ENCODE assay signal across 8 cellular contexts in the genomic region with DNA sequence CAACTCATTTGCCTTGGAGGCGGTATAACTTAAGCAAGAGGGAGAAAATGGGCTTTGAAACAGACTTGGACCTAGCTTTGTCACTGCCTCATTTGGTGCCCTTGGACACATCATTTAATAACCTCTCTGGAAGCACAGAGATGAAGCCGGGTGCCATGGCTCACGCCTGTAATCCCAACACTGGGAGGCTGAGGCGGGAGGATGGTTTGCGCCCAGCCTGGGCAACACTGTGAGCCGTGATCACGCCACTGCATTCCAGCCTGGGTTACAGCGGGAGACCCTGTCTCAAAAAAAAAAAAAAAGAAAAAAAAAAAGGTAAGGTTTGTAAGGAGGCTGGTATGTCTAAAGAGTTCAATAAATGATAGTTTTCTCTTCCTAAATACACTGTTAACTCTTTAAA. TPM values are rescaled to one million over a fixed set of nuclear protein-coding genes. Genes with fewer than 3 reads are reported as not detected.
DNase-seq lines count a peak whose midpoint lies in the region; ATAC-seq and TF ChIP-seq lines count a peak whose summit lies in the region.

No MANE protein-coding gene starts in this region.

- no peaks in the 10 kb centered on the region for H3K27me3 ChIP-seq in right cardiac atrium (ENCODE audit: control insufficient read depth, insufficient read depth)

- no peaks in the 10 kb centered on the region for H3K27me3 Mint-ChIP-seq in stimulated activated naive B cell treated with anti-CD40 and anti-IgM and Interleukin-4, amounts not matched to agents 10 μg/mL and 1 μg/mL and 100 μg/mL, for 72 hours

- H3K4me1 ChIP-seq in right cardiac atrium (ENCODE audit: control insufficient read depth, insufficient read depth, low read length) = peaks cover 6% of the 10 kb centered on the region

- intact Hi-C loops in right cardiac atrium (cut with DNase I) = no loop called here

- H3K9me3 ChIP-seq in right cardiac atrium (ENCODE audit: control insufficient read depth, low read length) = no peaks in the 10 kb centered on the region

- TF ChIP-seq CTCF in WI38 (IDR thresholded peaks at IDR 0.05; ENCODE audit: low read depth, low read length) = no peak

- DNase-seq in NCI-H510A treated with DMSO at 0.1 percent for 48 hours (lab: John Stamatoyannopoulos, UW) (peak; percentile 33), NCI-H510A (lab: John Stamatoyannopoulos, UW) (no peak), right cardiac atrium (no peak), cortex of kidney (lab: John Stamatoyannopoulos, UW) (no peak)
- DNase-seq in stimulated activated naive B cell treated with anti-CD40 and anti-IgM and Interleukin-4, amounts not matched to agents 10 μg/mL and 1 μg/mL and 100 μg/mL, for 72 hours = no peak

- WGBS in right cardiac atrium = 42% methylated on average over 8 of the region's 8 CpGs

- H3K36me3 Mint-ChIP-seq in stimulated activated naive B cell treated with anti-CD40 and anti-IgM and Interleukin-4, amounts not matched to agents 10 μg/mL and 1 μg/mL and 100 μg/mL, for 72 hours = peaks cover 31 to 32% of the 10 kb centered on the region in 2 donors

- H3K27ac Mint-ChIP-seq in stimulated activated naive B cell treated with anti-CD40 and anti-IgM and Interleukin-4, amounts not matched to agents 10 μg/mL and 1 μg/mL and 100 μg/mL, for 72 hours = peak overlapping the region; percentile 98

- peak overlapping the region; percentile 48 for H3K27ac ChIP-seq in right cardiac atrium (ENCODE audit: low read length)

- peak overlapping the region; percentile 96 to 97 for H3K4me3 Mint-ChIP-seq in stimulated activated naive B cell treated with anti-CD40 and anti-IgM and Interleukin-4, amounts not matched to agents 10 μg/mL and 1 μg/mL and 100 μg/mL, for 72 hours

- no peaks in the 10 kb centered on the region for H3K9me3 Mint-ChIP-seq in stimulated activated naive B cell treated with anti-CD40 and anti-IgM and Interleukin-4, amounts not matched to agents 10 μg/mL and 1 μg/mL and 100 μg/mL, for 72 hours

- peaks cover 21 to 37% of the 10 kb centered on the region in 2 donors for H3K4me1 Mint-ChIP-seq in stimulated activated naive B cell treated with anti-CD40 and anti-IgM and Interleukin-4, amounts not matched to agents 10 μg/mL and 1 μg/mL and 100 μg/mL, for 72 hours

- H3K4me3 ChIP-seq in WI38 (ENCODE audit: low read depth, low read length) = peak overlapping the region; percentile 93
- peak overlapping the region; percentile 47 for H3K4me3 ChIP-seq in right cardiac atrium (ENCODE audit: low read length)

- ATAC-seq in right cardiac atrium (no peak), GM18858 (IDR thresholded peaks at IDR 0.05; ENCODE audit: unreplicated experiment) (no peak), GM18511 (IDR thresholded peaks at IDR 0.05; ENCODE audit: unreplicated experiment) (no peak)
- no peak for ATAC-seq in stimulated activated naive B cell treated with anti-CD40 and anti-IgM and Interleukin-4, amounts not matched to agents 10 μg/mL and 1 μg/mL and 100 μg/mL, for 72 hours (replicated peaks)

RNA-seq across cellular contexts. Expression of a gene that starts 0.8 kb away (rescaled TPM):
- 10 to 100 TPM; 63.9 to 71.8 (median 65.3) TPM for total RNA-seq in right cardiac atrium
- 97.9 TPM for polyA plus RNA-seq in right cardiac atrium

RNA-seq across cellular contexts. Expression of a gene that starts 1.0 kb away (rescaled TPM):
- 10 to 100 TPM; 13.9 to 22.8 (median 18.7) TPM for total RNA-seq in right cardiac atrium
- polyA plus RNA-seq in right cardiac atrium = 12.7 TPM
